15 cellular contexts compared by ENCODE assay signal in the genomic region with DNA sequence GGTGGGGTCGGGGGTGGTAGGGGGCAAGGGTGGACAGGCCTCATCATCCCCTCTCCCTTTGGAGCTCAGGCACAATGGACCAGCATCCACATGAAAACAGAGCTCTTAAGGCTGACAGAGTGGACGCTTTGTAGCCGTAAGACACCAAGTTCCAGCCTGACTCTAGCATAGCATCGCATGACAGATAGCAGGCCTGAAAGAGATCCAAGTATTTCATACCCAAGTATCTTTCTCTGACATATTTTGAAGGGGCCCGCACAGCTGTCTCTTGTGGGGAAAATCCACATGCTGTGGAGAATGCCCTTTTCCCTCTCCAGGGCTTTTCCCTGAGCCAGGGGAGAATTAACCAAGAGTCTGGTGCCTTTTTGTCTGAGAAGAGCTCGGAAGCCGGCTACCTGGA. TPM values are rescaled to one million over a fixed set of nuclear protein-coding genes. Genes with fewer than 3 reads are reported as not detected.
"Had no signal": no experiment of that assay in that cellular context is flagged by ENCODE, and none has a peak within 500 bp of the region (broad histone marks: within the 10 kb centered on the region; RNA-seq: fewer than 3 reads in every experiment).

No MANE protein-coding gene starts in this region.

- H3K27ac Mint-ChIP-seq: activated CD4-positive, alpha-beta memory T cell treated with anti-CD3 and anti-CD28 coated beads, Interleukin-2, amount 10 ng/mL, durations not matched to agents 7 days and 5 days; activated T-cell treated with anti-CD3 and anti-CD28 coated beads, Interleukin-2, amount 50 U/mL, for 24 hours; neural progenitor cell; stimulated activated naive B cell treated with anti-CD40 and anti-IgM and Interleukin-4, amounts not matched to agents 10 μg/mL and 1 μg/mL and 100 μg/mL, for 72 hours; T-helper 17 cell had no signal

- DNase-seq: activated CD4-positive, alpha-beta memory T cell treated with anti-CD3 and anti-CD28 coated beads, Interleukin-2, amount 10 ng/mL, durations not matched to agents 7 days and 5 days; activated CD4-positive, alpha-beta T cell treated with anti-CD3 and anti-CD28 coated beads for 4 hours; activated T-cell treated with anti-CD3 and anti-CD28 coated beads, Interleukin-2, amount 50 U/mL, for 24 hours; gastrocnemius medialis; lower lobe of right lung; midbrain; stimulated activated CD4-positive, alpha-beta T cell treated with anti-CD3 and anti-CD28 coated beads, Interleukin-2, amount 100 ng/mL, for 48 hours; stimulated activated naive B cell treated with anti-CD40 and anti-IgM and Interleukin-4, amounts not matched to agents 10 μg/mL and 1 μg/mL and 100 μg/mL, for 72 hours had no signal

- H3K4me1 Mint-ChIP-seq: activated CD4-positive, alpha-beta memory T cell treated with anti-CD3 and anti-CD28 coated beads, Interleukin-2, amount 10 ng/mL, durations not matched to agents 7 days and 5 days; T-helper 17 cell had no signal

- H3K36me3 Mint-ChIP-seq: neural progenitor cell; stimulated activated naive B cell treated with anti-CD40 and anti-IgM and Interleukin-4, amounts not matched to agents 10 μg/mL and 1 μg/mL and 100 μg/mL, for 72 hours had no signal

- H3K27me3 ChIP-seq: neural progenitor cell, vagina had no signal

- H3K4me3 Mint-ChIP-seq: activated CD4-positive, alpha-beta memory T cell treated with anti-CD3 and anti-CD28 coated beads, Interleukin-2, amount 10 ng/mL, durations not matched to agents 7 days and 5 days; activated T-cell treated with anti-CD3 and anti-CD28 coated beads, Interleukin-2, amount 50 U/mL, for 24 hours; neural progenitor cell; stimulated activated naive B cell treated with anti-CD40 and anti-IgM and Interleukin-4, amounts not matched to agents 10 μg/mL and 1 μg/mL and 100 μg/mL, for 72 hours; T-helper 17 cell had no signal

- H3K27ac ChIP-seq: gastrocnemius medialis, lower lobe of right lung, neural progenitor cell, pancreas, tibial nerve, vagina had no signal

- H3K4me1 ChIP-seq: gastrocnemius medialis, lower lobe of right lung, neural progenitor cell, pancreas, tibial nerve had no signal

- H3K36me3 ChIP-seq: gastrocnemius medialis, lower lobe of right lung, neural progenitor cell, pancreas, tibial nerve, vagina had no signal

- H3K9me3 Mint-ChIP-seq: activated CD4-positive, alpha-beta memory T cell treated with anti-CD3 and anti-CD28 coated beads, Interleukin-2, amount 10 ng/mL, durations not matched to agents 7 days and 5 days; activated T-cell treated with anti-CD3 and anti-CD28 coated beads, Interleukin-2, amount 50 U/mL, for 24 hours; neural progenitor cell; stimulated activated naive B cell treated with anti-CD40 and anti-IgM and Interleukin-4, amounts not matched to agents 10 μg/mL and 1 μg/mL and 100 μg/mL, for 72 hours had no signal

- ATAC-seq: gastrocnemius medialis; pancreas; stimulated activated naive B cell treated with anti-CD40 and anti-IgM and Interleukin-4, amounts not matched to agents 10 μg/mL and 1 μg/mL and 100 μg/mL, for 72 hours; T-helper 17 cell had no signal

- H3K9me3 ChIP-seq: gastrocnemius medialis, lower lobe of right lung, pancreas, vagina had no signal

- H3K9ac ChIP-seq: neural progenitor cell had no signal

- H3K4me3 ChIP-seq: gastrocnemius medialis, lower lobe of right lung, neural progenitor cell, pancreas, tibial nerve, vagina had no signal

RNA-seq across cellular contexts. Expression of a gene that starts 51.1 kb away (rescaled TPM):
- total RNA-seq: activated CD4-positive, alpha-beta memory T cell treated with anti-CD3 and anti-CD28 coated beads, Interleukin-2, amount 10 ng/mL, durations not matched to agents 7 days and 5 days; skeletal muscle tissue; T-helper 17 cell; vagina had no signal
- polyA plus RNA-seq: aorta had no signal
